Comparison of ENCODE assay signal across 8 cellular contexts in genomic region chr6:70412797-70413113, GRCh38. TPM values are rescaled to one million over a fixed set of nuclear protein-coding genes. Genes with fewer than 3 reads are reported as not detected.
DNase-seq lines count a peak whose midpoint lies in the region; ATAC-seq lines count a peak whose summit lies in the region.

No MANE protein-coding gene starts in this region.

- CTCF ChIA-PET in CD8-positive, alpha-beta memory T cell (lab: Charles Lee), result interaction anchor here (1.1 to 1.3 kb wide), 2 partner anchors 9 to 41 kb away, joined by 3 to 5 read pairs; no protein-coding TSS in a partner anchor

- peak overlapping the region; percentile 79 for H3K4me3 ChIP-seq in CD8-positive, alpha-beta memory T cell (ENCODE audit: low read length)
- H3K4me3 ChIP-seq in Karpas-422 (ENCODE audit: low read length), result peak overlapping the region; percentile 81

- peak overlapping the region; percentile 88 to 96 (median 92) for H3K4me3 Mint-ChIP-seq in CD8-positive, alpha-beta memory T cell
- H3K4me3 Mint-ChIP-seq in effector memory CD8-positive, alpha-beta T cell, result peak overlapping the region; percentile 86 to 95
- H3K4me3 Mint-ChIP-seq in natural killer cell treated with Interleukin-12 subunit alpha and Interleukin-12 subunit beta and Interleukin-15 and Interleukin-18, amount 100 ng/mL, for 72 hours, result peak overlapping the region; percentile 100

- H3K27ac Mint-ChIP-seq in CD8-positive, alpha-beta memory T cell, result peak overlapping the region; percentile 82 to 94 (median 91)
- H3K27ac Mint-ChIP-seq in effector memory CD8-positive, alpha-beta T cell, result peak overlapping the region; percentile 85 to 94
- H3K27ac Mint-ChIP-seq in natural killer cell treated with Interleukin-12 subunit alpha and Interleukin-12 subunit beta and Interleukin-15 and Interleukin-18, amount 100 ng/mL, for 72 hours, result peak overlapping the region; percentile 76 to 88

- H3K36me3 Mint-ChIP-seq in CD8-positive, alpha-beta memory T cell, result peaks cover 0 to 7% (median 0%) of the 10 kb centered on the region in 3 donors
- peaks cover 10% of the 10 kb centered on the region for H3K36me3 Mint-ChIP-seq in effector memory CD8-positive, alpha-beta T cell (ENCODE audit: insufficient read depth)
- peaks cover 6% of the 10 kb centered on the region for H3K36me3 Mint-ChIP-seq in natural killer cell treated with Interleukin-12 subunit alpha and Interleukin-12 subunit beta and Interleukin-15 and Interleukin-18, amount 100 ng/mL, for 72 hours

- peak overlapping the region; percentile 77 for H3K9ac ChIP-seq in Karpas-422 (ENCODE audit: low read length)

- DNase-seq in CD8-positive, alpha-beta memory T cell, result peak in 1 of 5 donors; percentile 3
- no peak for DNase-seq in Karpas-422
- DNase-seq in effector memory CD8-positive, alpha-beta T cell, result no peak
- no peak for DNase-seq in natural killer cell treated with Interleukin-12 subunit alpha and Interleukin-12 subunit beta and Interleukin-15 and Interleukin-18, amount 100 ng/mL, for 72 hours (ENCODE audit: low spot score)
- DNase-seq in NK-92 (lab: John Stamatoyannopoulos, UW; ENCODE audit: unreplicated experiment), result no peak
- DNase-seq in SKM-1 (lab: John Stamatoyannopoulos, UW; ENCODE audit: unreplicated experiment), result no peak
- DNase-seq in NCI-H128 (lab: John Stamatoyannopoulos, UW; ENCODE audit: unreplicated experiment), result no peak

- no peaks in the 10 kb centered on the region for H3K36me3 ChIP-seq in CD8-positive, alpha-beta memory T cell (ENCODE audit: insufficient read depth, low read length)
- H3K36me3 ChIP-seq in Karpas-422 (ENCODE audit: insufficient read depth, low read length), result peaks cover 9% of the 10 kb centered on the region

- H3K4me1 Mint-ChIP-seq in CD8-positive, alpha-beta memory T cell, result peaks cover 22 to 27% (median 27%) of the 10 kb centered on the region in 3 donors
- peaks cover 17 to 22% of the 10 kb centered on the region in 2 donors for H3K4me1 Mint-ChIP-seq in effector memory CD8-positive, alpha-beta T cell (ENCODE audit: low read depth in 2 of 2)
- peaks cover 20 to 27% of the 10 kb centered on the region in 2 donors for H3K4me1 Mint-ChIP-seq in natural killer cell treated with Interleukin-12 subunit alpha and Interleukin-12 subunit beta and Interleukin-15 and Interleukin-18, amount 100 ng/mL, for 72 hours (ENCODE audit: low read depth in 2 of 2)

- H3K27me3 Mint-ChIP-seq in CD8-positive, alpha-beta memory T cell, result peaks cover 0 to 3% of the 10 kb centered on the region in 2 donors
- no peaks in the 10 kb centered on the region for H3K27me3 Mint-ChIP-seq in effector memory CD8-positive, alpha-beta T cell
- H3K27me3 Mint-ChIP-seq in natural killer cell treated with Interleukin-12 subunit alpha and Interleukin-12 subunit beta and Interleukin-15 and Interleukin-18, amount 100 ng/mL, for 72 hours, result peaks cover 9 to 10% of the 10 kb centered on the region in 2 donors

- peak; percentile 28 for ATAC-seq in GM21717 (IDR thresholded peaks at IDR 0.05; ENCODE audit: unreplicated experiment)
- no peak for ATAC-seq in effector memory CD8-positive, alpha-beta T cell (replicated peaks)
- peak; percentile 11 to 18 for ATAC-seq in natural killer cell treated with Interleukin-12 subunit alpha and Interleukin-12 subunit beta and Interleukin-15 and Interleukin-18, amount 100 ng/mL, for 72 hours

- peak overlapping the region; percentile 78 for H3K27ac ChIP-seq in CD8-positive, alpha-beta memory T cell (ENCODE audit: low read depth, low read length)
- no peak overlapping the region for H3K27ac ChIP-seq in Karpas-422 (ENCODE audit: low read length)

- peaks cover 12% of the 10 kb centered on the region for H3K4me1 ChIP-seq in CD8-positive, alpha-beta memory T cell (ENCODE audit: insufficient read depth, low read length)
- H3K4me1 ChIP-seq in Karpas-422 (ENCODE audit: low read length), result peaks cover 15% of the 10 kb centered on the region

- POLR2A ChIA-PET in CD8-positive, alpha-beta memory T cell (lab: Charles Lee), result interaction anchor here (0.9 kb wide), 1 partner anchor 875 kb away, joined by 4 read pairs; no protein-coding TSS in a partner anchor

- no peaks in the 10 kb centered on the region for H3K27me3 ChIP-seq in CD8-positive, alpha-beta memory T cell (ENCODE audit: insufficient read depth, low read length, poor library complexity, severe bottlenecking)
- no peaks in the 10 kb centered on the region for H3K27me3 ChIP-seq in Karpas-422 (ENCODE audit: low read length)

- H4K20me1 ChIP-seq in Karpas-422 (ENCODE audit: insufficient read depth, low read depth, low read length), result no peaks in the 10 kb centered on the region

- no peaks in the 10 kb centered on the region for H3K9me3 ChIP-seq in CD8-positive, alpha-beta memory T cell (ENCODE audit: low read length)
- H3K9me3 ChIP-seq in Karpas-422 (ENCODE audit: low read length), result no peaks in the 10 kb centered on the region

- no peaks in the 10 kb centered on the region for H3K9me2 ChIP-seq in Karpas-422 (replicated peaks; ENCODE audit: insufficient read depth, low read length)

- no peaks in the 10 kb centered on the region for H3K9me3 Mint-ChIP-seq in CD8-positive, alpha-beta memory T cell
- H3K9me3 Mint-ChIP-seq in effector memory CD8-positive, alpha-beta T cell, result no peaks in the 10 kb centered on the region
- no peaks in the 10 kb centered on the region for H3K9me3 Mint-ChIP-seq in natural killer cell treated with Interleukin-12 subunit alpha and Interleukin-12 subunit beta and Interleukin-15 and Interleukin-18, amount 100 ng/mL, for 72 hours

- H2AFZ ChIP-seq in Karpas-422 (ENCODE audit: low read length), result peak overlapping the region; percentile 89

- H3K4me2 ChIP-seq in Karpas-422 (ENCODE audit: low read depth, low read length, poor library complexity, severe bottlenecking), result peak overlapping the region; percentile 81

- peaks cover 41% of the 10 kb centered on the region for H3K79me2 ChIP-seq in Karpas-422 (ENCODE audit: low read length)

RNA-seq across cellular contexts. Expression of gene FAM135A, which starts 0.6 kb away (rescaled TPM):
- 1 to 10 TPM; 5.7 to 5.8 TPM for total RNA-seq in CD8-positive, alpha-beta memory T cell
- polyA plus RNA-seq in CD8-positive, alpha-beta memory T cell, result 3.0 TPM
- total RNA-seq in Karpas-422 (2014; rRNA removed; shearing (Covaris generic); ENCODE audit: low replicate concordance), result 52.9 and 83.0 TPM in 2 replicates
- 10 to 100 TPM in 1 of 2 donors, 1 to 10 TPM in 1; 7.0 to 20.4 TPM for total RNA-seq in natural killer cell treated with Interleukin-12 subunit alpha and Interleukin-12 subunit beta and Interleukin-15 and Interleukin-18, amount 100 ng/mL, for 72 hours
